In genomic region chr18:67092141-67092540, GRCh38 we compare ENCODE assay signal across 21 cellular contexts.
DNase-seq lines count a peak whose midpoint lies in the region; ATAC-seq and TF ChIP-seq lines count a peak whose summit lies in the region.
"Had no signal": no experiment of that assay in that cellular context is flagged by ENCODE, and none has a peak within 500 bp of the region (broad histone marks: within the 10 kb centered on the region; RNA-seq: fewer than 3 reads in every experiment).

No MANE protein-coding gene starts in this region.

- no peaks in the 10 kb centered on the region for H3K9me2 ChIP-seq in GM23338 (ENCODE audit: insufficient read depth)

- H2AFZ ChIP-seq in GM23338 = no peak overlapping the region

- TF ChIP-seq CTCF in GM23338 (conservative IDR thresholded peaks at IDR 0.05; ENCODE audit: low read depth in 2 of 2) (no peak), heart left ventricle (IDR thresholded peaks at IDR 0.05) (no peak)

- H4K8ac ChIP-seq in mesendoderm (ENCODE audit: low read depth, low read length) = no peak overlapping the region

- H3K4me3 ChIP-seq in GM23338 (no peak overlapping the region), HUES64 (ENCODE audit: low read length) (no peak overlapping the region), mesendoderm (ENCODE audit: low read length) (no peak overlapping the region), heart left ventricle (no peak overlapping the region)

- no peaks in the 10 kb centered on the region for H3K27me3 ChIP-seq in GM23338 (ENCODE audit: insufficient read depth)
- H3K27me3 ChIP-seq in HUES64 (ENCODE audit: insufficient read depth, low read length) = no peaks in the 10 kb centered on the region
- no peaks in the 10 kb centered on the region for H3K27me3 ChIP-seq in mesendoderm (ENCODE audit: insufficient read depth, low read length, poor library complexity)
- H3K27me3 ChIP-seq in heart left ventricle = no peaks in the 10 kb centered on the region
- H3K27me3 ChIP-seq: BE2C had no signal

- H4K5ac ChIP-seq in mesendoderm (ENCODE audit: low read length) = no peak overlapping the region

- no CpG with 5 or more reads among the region's 1 CpG for WGBS in HUES64
- WGBS in mesendoderm (ENCODE audit: extremely low coverage, insufficient coverage, low lambda C conversion rate) = no CpG with 5 or more reads among the region's 1 CpG
- WGBS in heart left ventricle, 4 donors = 38 to 50% (median 46%) methylated on average over 1 of the region's 1 CpG

- no peak overlapping the region for H3K9ac ChIP-seq in HUES64 (ENCODE audit: low read depth, low read length)
- no peak overlapping the region for H3K9ac ChIP-seq in mesendoderm (ENCODE audit: low read length)

- intact Hi-C loops in heart left ventricle (cut with DNase I) = no loop called here

- no peaks in the 10 kb centered on the region for H3K4me1 Mint-ChIP-seq in GM23338
- H3K4me1 Mint-ChIP-seq in activated CD4-positive, alpha-beta T cell treated with anti-CD3 and anti-CD28 coated beads, Interleukin-2, amount 10 ng/mL, durations not matched to agents 7 days and 5 days = no peaks in the 10 kb centered on the region
- H3K4me1 Mint-ChIP-seq: CD4-positive, CD25-positive, alpha-beta regulatory T cell; CD8-positive, alpha-beta memory T cell had no signal

- POLR2A ChIA-PET in activated CD4-positive, alpha-beta T cell treated with anti-CD3 and anti-CD28 coated beads, Interleukin-2, amount 10 ng/mL, durations not matched to agents 7 days and 5 days (lab: Charles Lee) = no interaction called here

- H3K36me3 ChIP-seq in GM23338 (ENCODE audit: insufficient read depth) = no peaks in the 10 kb centered on the region
- no peaks in the 10 kb centered on the region for H3K36me3 ChIP-seq in HUES64 (ENCODE audit: insufficient read depth, low read length)
- no peaks in the 10 kb centered on the region for H3K36me3 ChIP-seq in mesendoderm (ENCODE audit: control insufficient read depth, insufficient read depth, low read length)
- no peaks in the 10 kb centered on the region for H3K36me3 ChIP-seq in heart left ventricle
- H3K36me3 ChIP-seq: BE2C had no signal

- H3K4me1 ChIP-seq in GM23338 (ENCODE audit: insufficient read depth) (no peaks in the 10 kb centered on the region), HUES64 (ENCODE audit: insufficient read depth, low read length) (no peaks in the 10 kb centered on the region), mesendoderm (ENCODE audit: control insufficient read depth, low read depth, low read length) (no peaks in the 10 kb centered on the region), heart left ventricle (no peaks in the 10 kb centered on the region)
- H3K4me1 ChIP-seq: BE2C had no signal

- no peaks in the 10 kb centered on the region for H3K9me3 Mint-ChIP-seq in GM23338
- no peaks in the 10 kb centered on the region for H3K9me3 Mint-ChIP-seq in activated CD4-positive, alpha-beta T cell treated with anti-CD3 and anti-CD28 coated beads, Interleukin-2, amount 10 ng/mL, durations not matched to agents 7 days and 5 days
- H3K9me3 Mint-ChIP-seq: HFFc6 had no signal

- H3K27ac ChIP-seq in GM23338 (ENCODE audit: low read depth) = no peak overlapping the region
- H3K27ac ChIP-seq in HUES64 (ENCODE audit: low read depth, low read length) = peak overlapping the region; percentile 54; the same call in 1 of the 2 replicates
- H3K27ac ChIP-seq in mesendoderm (ENCODE audit: low read depth, low read length) = no peak overlapping the region
- H3K27ac ChIP-seq in heart left ventricle = no peak overlapping the region
- H3K27ac ChIP-seq: HL-60 had no signal

- peaks cover 3% of the 10 kb centered on the region for H3K27me3 Mint-ChIP-seq in GM23338 (ENCODE audit: insufficient read depth, low read depth, poor library complexity)
- no peaks in the 10 kb centered on the region for H3K27me3 Mint-ChIP-seq in activated CD4-positive, alpha-beta T cell treated with anti-CD3 and anti-CD28 coated beads, Interleukin-2, amount 10 ng/mL, durations not matched to agents 7 days and 5 days
- H3K27me3 Mint-ChIP-seq: CD4-positive, CD25-positive, alpha-beta regulatory T cell had no signal

- TF ChIP-seq POLR2A in heart left ventricle (IDR thresholded peaks at IDR 0.05) = no peak

- CTCF ChIA-PET in activated CD4-positive, alpha-beta T cell treated with anti-CD3 and anti-CD28 coated beads, Interleukin-2, amount 10 ng/mL, durations not matched to agents 7 days and 5 days (lab: Charles Lee) = no interaction called here

- no peaks in the 10 kb centered on the region for H3F3A ChIP-seq in GM23338 (replicated peaks; ENCODE audit: low read depth)

- peaks cover 5% of the 10 kb centered on the region; the same call in 2 of the 3 replicates for H3K36me3 Mint-ChIP-seq in GM23338 (ENCODE audit: low read depth)
- no peaks in the 10 kb centered on the region for H3K36me3 Mint-ChIP-seq in activated CD4-positive, alpha-beta T cell treated with anti-CD3 and anti-CD28 coated beads, Interleukin-2, amount 10 ng/mL, durations not matched to agents 7 days and 5 days (ENCODE audit: low read depth)
- H3K36me3 Mint-ChIP-seq: CD4-positive, CD25-positive, alpha-beta regulatory T cell; CD8-positive, alpha-beta memory T cell had no signal

- DNase-seq in GM23338 (ENCODE audit: low spot score) (no peak), NCI-H82 treated with DMSO at 0.1 percent for 48 hours (lab: John Stamatoyannopoulos, UW; ENCODE audit: unreplicated experiment) (peak; percentile 87), mesendoderm (peak; percentile 60), heart left ventricle (no peak), NCI-H1930 (lab: John Stamatoyannopoulos, UW) (no peak)
- no peak for DNase-seq in stimulated activated CD4-positive, alpha-beta T cell treated with anti-CD3 and anti-CD28 coated beads, Interleukin-2, amount 100 ng/mL, for 24 hours
- no peak for DNase-seq in activated CD4-positive, alpha-beta T cell treated with anti-CD3 and anti-CD28 coated beads, Interleukin-2, amount 10 ng/mL, durations not matched to agents 7 days and 5 days
- DNase-seq: ACHN; BE2C; C1 segment of cervical spinal cord; CD4-positive, CD25-positive, alpha-beta regulatory T cell; CD8-positive, alpha-beta memory T cell; COR-L47; DMS153; DMS79; GDM1; HCEC 1CT; HFFc6; KG1 had no signal

- H3K9me3 ChIP-seq in HUES64 (ENCODE audit: insufficient read depth, low read depth, low read length) (no peaks in the 10 kb centered on the region), heart left ventricle (no peaks in the 10 kb centered on the region)
- H3K9me3 ChIP-seq: BE2C had no signal

- no peak overlapping the region for H3K56ac ChIP-seq in mesendoderm (ENCODE audit: low read length)

- H3K79me2 ChIP-seq in GM23338 (replicated peaks; ENCODE audit: insufficient read depth) = no peaks in the 10 kb centered on the region
- no peaks in the 10 kb centered on the region for H3K79me2 ChIP-seq in mesendoderm (ENCODE audit: control insufficient read depth, insufficient read depth, low read length)

- no peak overlapping the region for H3K18ac ChIP-seq in mesendoderm (ENCODE audit: low read length)

- no peak overlapping the region for H2BK5ac ChIP-seq in mesendoderm (ENCODE audit: low read length)

- ATAC-seq in GM23338 (no peak), heart left ventricle (no peak)

- H2BK15ac ChIP-seq in mesendoderm (replicated peaks; ENCODE audit: low read depth) = no peak overlapping the region

- no peak overlapping the region for H3K23ac ChIP-seq in mesendoderm (ENCODE audit: low read length)

- H3K27ac Mint-ChIP-seq in GM23338 = no peak overlapping the region
- H3K27ac Mint-ChIP-seq in activated CD4-positive, alpha-beta T cell treated with anti-CD3 and anti-CD28 coated beads, Interleukin-2, amount 10 ng/mL, durations not matched to agents 7 days and 5 days = no peak overlapping the region
- H3K27ac Mint-ChIP-seq: CD4-positive, CD25-positive, alpha-beta regulatory T cell; CD8-positive, alpha-beta memory T cell; HFFc6 had no signal

- no peak overlapping the region for H2BK120ac ChIP-seq in mesendoderm (ENCODE audit: low read depth, low read length)

- H2AK5ac ChIP-seq in mesendoderm (ENCODE audit: low read length) = no peak overlapping the region

- H3K4me3 Mint-ChIP-seq in GM23338 = no peak overlapping the region
- no peak overlapping the region for H3K4me3 Mint-ChIP-seq in activated CD4-positive, alpha-beta T cell treated with anti-CD3 and anti-CD28 coated beads, Interleukin-2, amount 10 ng/mL, durations not matched to agents 7 days and 5 days
- H3K4me3 Mint-ChIP-seq: CD4-positive, CD25-positive, alpha-beta regulatory T cell; CD8-positive, alpha-beta memory T cell; HFFc6 had no signal

- no peak overlapping the region for H3K4ac ChIP-seq in mesendoderm (ENCODE audit: low read depth, low read length)

- H3K4me2 ChIP-seq in GM23338 (no peak overlapping the region), mesendoderm (ENCODE audit: low read length) (no peak overlapping the region)

- H3K79me1 ChIP-seq in mesendoderm (ENCODE audit: low read length) = no peaks in the 10 kb centered on the region

- no peaks in the 10 kb centered on the region for H4K20me1 ChIP-seq in GM23338 (replicated peaks; ENCODE audit: insufficient read depth)

TF ChIP-seq in GM23338, 12 proteins besides CTCF, POLR2A, EP300 and RAD21 (continues in another document):
- TF ChIP-seq NANOG (IDR thresholded peaks at IDR 0.05; ENCODE audit: borderline replicate concordance) = no peak
- no peak for TF ChIP-seq JUNB (IDR thresholded peaks at IDR 0.05; ENCODE audit: unreplicated experiment)
- TF ChIP-seq ZNF114 (CRISPR knock-in tag; IDR thresholded peaks at IDR 0.05) = no peak
- no peak for TF ChIP-seq EZH2phosphoT487 (IDR thresholded peaks at IDR 0.05; ENCODE audit: unreplicated experiment)

Comparison
In these comparisons a context has a peak if more than half of its experiments do, and no peak if none do; other contexts are left out.
1. DNase-seq: peak in NCI-H82 treated with DMSO at 0.1 percent for 48 hours (single experiment) and mesendoderm (single experiment); none in GM23338 (single experiment), heart left ventricle (0 of 5), stimulated activated CD4-positive, alpha-beta T cell treated with anti-CD3 and anti-CD28 coated beads, Interleukin-2, amount 100 ng/mL, for 24 hours (0 of 2), activated CD4-positive, alpha-beta T cell treated with anti-CD3 and anti-CD28 coated beads, Interleukin-2, amount 10 ng/mL, durations not matched to agents 7 days and 5 days (single experiment) and NCI-H1930 (0 of 2).